ENCODE assay signal across 20 cellular contexts in genomic region chr1:234823191-234824176, GRCh38.
A peak's percentile ranks its signal among the peaks of the same experiment; 100 is the strongest.
DNase-seq lines count a peak whose midpoint lies in the region; ATAC-seq and TF ChIP-seq lines count a peak whose summit lies in the region.
"Had no signal": no experiment of that assay in that cellular context is flagged by ENCODE, and none has a peak within 500 bp of the region (broad histone marks: within the 10 kb centered on the region; RNA-seq: fewer than 3 reads in every experiment).

No MANE protein-coding gene starts in this region.

- no peaks in the 10 kb centered on the region for H3K9me3 Mint-ChIP-seq in natural killer cell treated with Interleukin-12 subunit alpha and Interleukin-12 subunit beta and Interleukin-15 and Interleukin-18, amount 100 ng/mL, for 72 hours
- peaks cover 0 to 3% (median 0%) of the 10 kb centered on the region in 11 donors for H3K9me3 Mint-ChIP-seq in naive thymus-derived CD4-positive, alpha-beta T cell

- TF ChIP-seq CTCF in Panc1 (IDR thresholded peaks at IDR 0.05) (no peak), liver (IDR thresholded peaks at IDR 0.05; ENCODE audit: low read depth, low read length, missing input control) (no peak)

- in situ Hi-C loops in Panc1 (cut with HindIII; ENCODE audit: low pct_unique_long_range_greater_than_20kb, low sequenced_read_pairs) = no loop called here

- H3K27me3 Mint-ChIP-seq in natural killer cell treated with Interleukin-12 subunit alpha and Interleukin-12 subunit beta and Interleukin-15 and Interleukin-18, amount 100 ng/mL, for 72 hours = peaks cover 0 to 2% of the 10 kb centered on the region in 2 donors
- no peaks in the 10 kb centered on the region for H3K27me3 Mint-ChIP-seq in naive thymus-derived CD4-positive, alpha-beta T cell

- intact Hi-C loops in Panc1 (cut with micrococcal nuclease; ENCODE audit: unreplicated experiment) = no loop called here
- intact Hi-C loops in naive thymus-derived CD4-positive, alpha-beta T cell (cut with micrococcal nuclease) = no loop called here

- peaks cover 15 to 19% of the 10 kb centered on the region in 2 donors for H3K4me1 Mint-ChIP-seq in natural killer cell treated with Interleukin-12 subunit alpha and Interleukin-12 subunit beta and Interleukin-15 and Interleukin-18, amount 100 ng/mL, for 72 hours (ENCODE audit: low read depth in 2 of 2)
- peaks cover 0 to 21% (median 5%) of the 10 kb centered on the region in 7 donors for H3K4me1 Mint-ChIP-seq in naive thymus-derived CD4-positive, alpha-beta T cell

- H3K9me3 ChIP-seq in Panc1 (ENCODE audit: control insufficient read depth, insufficient read depth, low read depth, low read length) (no peaks in the 10 kb centered on the region), liver (ENCODE audit: control insufficient read depth in 4 of 4, low read length in 3 of 4) (no peaks in the 10 kb centered on the region)
- no peaks in the 10 kb centered on the region for H3K9me3 ChIP-seq in naive thymus-derived CD4-positive, alpha-beta T cell (ENCODE audit: control insufficient read depth in 2 of 3, low read length in 3 of 3)
- H3K9me3 ChIP-seq: heart left ventricle, left ventricle myocardium inferior, thoracic aorta had no signal

- CTCF ChIA-PET in Panc1 (lab: Charles Lee) = interaction anchor here (0.6 kb wide), 2 partner anchors 98 to 513 kb away, joined by 3 read pairs; no protein-coding TSS in a partner anchor
- CTCF ChIA-PET in naive thymus-derived CD4-positive, alpha-beta T cell (lab: Charles Lee) = interaction anchor here (0.7 kb wide), 1 partner anchor 22 kb away, joined by 4 read pairs; no protein-coding TSS in a partner anchor

- H3K4me1 ChIP-seq in Panc1 (ENCODE audit: control insufficient read depth, insufficient read depth, low read length) (peaks cover 10% of the 10 kb centered on the region; the same call in 1 of the 2 replicates), liver (ENCODE audit: control insufficient read depth in 4 of 4, insufficient read depth in 4 of 4, low read length in 3 of 4) (no peaks in the 10 kb centered on the region)
- no peaks in the 10 kb centered on the region for H3K4me1 ChIP-seq in naive thymus-derived CD4-positive, alpha-beta T cell (ENCODE audit: control insufficient read depth in 2 of 2, insufficient read depth in 2 of 2, low read length in 2 of 2)
- H3K4me1 ChIP-seq: heart left ventricle, left ventricle myocardium inferior had no signal

- H3K9ac ChIP-seq in liver (ENCODE audit: low read depth in 1 of 2, low read length in 2 of 2) = no peak overlapping the region

- no TSS peak for BruUV-seq in Panc1 (replicated peaks; lab: Mats Ljungman, UMichigan)

- POLR2A ChIA-PET in Panc1 (lab: Charles Lee) = interaction anchor here (0.6 to 0.7 kb wide), 2 partner anchors 65 to 108 kb away, joined by 12 to 23 read pairs; no protein-coding TSS in a partner anchor
- POLR2A ChIA-PET in naive thymus-derived CD4-positive, alpha-beta T cell (lab: Charles Lee) = interaction anchor here (0.6 to 0.8 kb wide), 2 partner anchors 52 to 111 kb away, joined by 3 read pairs; no protein-coding TSS in a partner anchor

- peak overlapping the region in 1 of 2 donors; percentile 13 for H3K27ac Mint-ChIP-seq in natural killer cell treated with Interleukin-12 subunit alpha and Interleukin-12 subunit beta and Interleukin-15 and Interleukin-18, amount 100 ng/mL, for 72 hours
- H3K27ac Mint-ChIP-seq in naive thymus-derived CD4-positive, alpha-beta T cell = no peak overlapping the region

- no peaks in the 10 kb centered on the region for H3K36me3 Mint-ChIP-seq in natural killer cell treated with Interleukin-12 subunit alpha and Interleukin-12 subunit beta and Interleukin-15 and Interleukin-18, amount 100 ng/mL, for 72 hours
- H3K36me3 Mint-ChIP-seq in naive thymus-derived CD4-positive, alpha-beta T cell = peaks cover 0 to 2% (median 0%) of the 10 kb centered on the region in 5 donors

- TF ChIP-seq RAD21 in liver (IDR thresholded peaks at IDR 0.05) = no peak

- ATAC-seq in Panc1 (0 out of 2 replicates have a peak, but pooled peaks have one; percentile 23), GM21515 (IDR thresholded peaks at IDR 0.05; ENCODE audit: unreplicated experiment) (no peak)
- ATAC-seq in natural killer cell treated with Interleukin-12 subunit alpha and Interleukin-12 subunit beta and Interleukin-15 and Interleukin-18, amount 100 ng/mL, for 72 hours = no peak
- ATAC-seq in naive thymus-derived CD4-positive, alpha-beta T cell = no peak
- ATAC-seq: heart left ventricle had no signal

- H3K36me3 ChIP-seq in Panc1 (ENCODE audit: control insufficient read depth, insufficient read depth, low read length) (no peaks in the 10 kb centered on the region), liver (ENCODE audit: control insufficient read depth in 4 of 4, insufficient read depth in 3 of 4, low read depth in 1 of 4, low read length in 3 of 4) (no peaks in the 10 kb centered on the region)
- no peaks in the 10 kb centered on the region for H3K36me3 ChIP-seq in naive thymus-derived CD4-positive, alpha-beta T cell (ENCODE audit: control insufficient read depth in 2 of 3, insufficient read depth in 3 of 3, low read length in 3 of 3)
- H3K36me3 ChIP-seq: heart left ventricle, left ventricle myocardium inferior, thoracic aorta had no signal

- DNase-seq in DMS153 treated with DMSO at 0.1 percent for 48 hours (lab: John Stamatoyannopoulos, UW; ENCODE audit: unreplicated experiment) (peak; percentile 27), NCI-H1092 treated with DMSO at 0.1 percent for 48 hours (lab: John Stamatoyannopoulos, UW) (peak; percentile 68), Panc1 (ENCODE audit: low read depth, low spot score) (no peak), H4 (ENCODE audit: low spot score) (no peak)
- DNase-seq in natural killer cell treated with Interleukin-12 subunit alpha and Interleukin-12 subunit beta and Interleukin-15 and Interleukin-18, amount 100 ng/mL, for 72 hours (ENCODE audit: low spot score) = no peak
- no peak for DNase-seq in naive thymus-derived CD4-positive, alpha-beta T cell
- DNase-seq: activated CD4-positive, CD25-positive, alpha-beta regulatory T cell treated with anti-CD3 and anti-CD28 coated beads, Interleukin-2, amount 50 U/mL, for 72 hours; activated T-cell treated with anti-CD3 and anti-CD28 coated beads, Interleukin-2, amount 50 U/mL, for 1 hour; DMS 273 treated with DMSO at 0.1 percent for 48 hours; heart left ventricle; left ventricle myocardium inferior; midbrain; MV-4-11; NCI-H82; SHP77 treated with DMSO at 0.1 percent for 48 hours; stimulated activated CD4-positive, alpha-beta T cell treated with anti-CD3 and anti-CD28 coated beads, Interleukin-1b, Interleukin-23, amount 100 ng/mL, for 48 hours; stimulated activated naive CD4-positive, alpha-beta T cell had no signal

- H3K27me3 ChIP-seq in Panc1 (ENCODE audit: control insufficient read depth, insufficient read depth, low read length) (no peaks in the 10 kb centered on the region), liver (ENCODE audit: control insufficient read depth in 4 of 4, insufficient read depth in 4 of 4, low read length in 3 of 4) (no peaks in the 10 kb centered on the region)
- H3K27me3 ChIP-seq in naive thymus-derived CD4-positive, alpha-beta T cell (ENCODE audit: control insufficient read depth in 2 of 2, insufficient read depth in 2 of 2, low read length in 2 of 2) = no peaks in the 10 kb centered on the region
- H3K27me3 ChIP-seq: heart left ventricle had no signal

- WGBS in liver = 83% methylated on average over 16 of the region's 16 CpGs

- H3K4me3 ChIP-seq in Panc1 (ENCODE audit: low read depth in 2 of 2, low read length in 2 of 2) = no peak overlapping the region
- H3K4me3 ChIP-seq in liver (ENCODE audit: low read depth in 1 of 3, low read length in 3 of 3) = no peak overlapping the region
- no peak overlapping the region for H3K4me3 ChIP-seq in naive thymus-derived CD4-positive, alpha-beta T cell (ENCODE audit: low read length)
- H3K4me3 ChIP-seq: heart left ventricle, left ventricle myocardium inferior, thoracic aorta had no signal

- H3K4me3 Mint-ChIP-seq in natural killer cell treated with Interleukin-12 subunit alpha and Interleukin-12 subunit beta and Interleukin-15 and Interleukin-18, amount 100 ng/mL, for 72 hours = no peak overlapping the region
- no peak overlapping the region for H3K4me3 Mint-ChIP-seq in naive thymus-derived CD4-positive, alpha-beta T cell

- H3K27ac ChIP-seq in Panc1 (ENCODE audit: low read length) (peak overlapping the region; percentile 86), liver (ENCODE audit: low read depth in 1 of 2, low read length in 2 of 2) (no peak overlapping the region)
- H3K27ac ChIP-seq in naive thymus-derived CD4-positive, alpha-beta T cell (ENCODE audit: low read depth, low read length) = no peak overlapping the region
- H3K27ac ChIP-seq: heart left ventricle, left ventricle myocardium inferior, thoracic aorta had no signal

TF ChIP-seq in liver, 16 proteins besides CTCF, POLR2A, EP300 and RAD21 (continues in another document):
- no peak for TF ChIP-seq TAF1 (conservative IDR thresholded peaks at IDR 0.05)
- no peak for TF ChIP-seq GABPA (IDR thresholded peaks at IDR 0.05 in 1 of 2, conservative IDR thresholded peaks at IDR 0.05 in 1 of 2)
- TF ChIP-seq FOXA1 (IDR thresholded peaks at IDR 0.05) = no peak
- no peak for TF ChIP-seq MAX (IDR thresholded peaks at IDR 0.05)
- TF ChIP-seq ATF3 (IDR thresholded peaks at IDR 0.05) = no peak

Comparison
In these comparisons a context has a peak if more than half of its experiments do, and no peak if none do; other contexts are left out.
1. DNase-seq: peak in DMS153 treated with DMSO at 0.1 percent for 48 hours (single experiment) and NCI-H1092 treated with DMSO at 0.1 percent for 48 hours (single experiment); none in Panc1 (single experiment), natural killer cell treated with Interleukin-12 subunit alpha and Interleukin-12 subunit beta and Interleukin-15 and Interleukin-18, amount 100 ng/mL, for 72 hours (single experiment), H4 (single experiment) and naive thymus-derived CD4-positive, alpha-beta T cell (0 of 9).